In genomic region chr3:58216496-58217197, GRCh38 we compare ENCODE assay signal across 1 cellular context.
A peak's percentile ranks its signal among the peaks of the same experiment; 100 is the strongest.
TF ChIP-seq lines count a peak whose summit lies in the region.

No MANE protein-coding gene starts in this region.

TF ChIP-seq in GM12878, 131 proteins besides CTCF, POLR2A, EP300 and RAD21:
- TF ChIP-seq REST (IDR thresholded peaks at IDR 0.05; ENCODE audit: low read depth, low read length) (no peak), ZZZ3 (IDR thresholded peaks at IDR 0.05; ENCODE audit: control insufficient read depth, insufficient read length, low read depth) (no peak), FOXM1 (IDR thresholded peaks at IDR 0.05; ENCODE audit: low read depth, low read length) (0 out of 2 replicates have a peak, but pooled peaks have one; percentile 1), USF2 (IDR thresholded peaks at IDR 0.05; ENCODE audit: borderline replicate concordance, low read depth, low read length) (no peak), CUX1 (IDR thresholded peaks at IDR 0.05; ENCODE audit: insufficient replicate concordance, low read depth, low read length) (no peak), POLR2AphosphoS5 (IDR thresholded peaks at IDR 0.05; ENCODE audit: low read length) (no peak), RBBP5 (conservative IDR thresholded peaks at IDR 0.05) (no peak), E2F8 (IDR thresholded peaks at IDR 0.05; ENCODE audit: low read depth, partially characterized antibody) (no peak)
